9 cellular contexts compared by ENCODE assay signal in genomic region chr11:65435981-65436411, GRCh38. TPM values are rescaled to one million over a fixed set of nuclear protein-coding genes. Genes with fewer than 3 reads are reported as not detected.
DNase-seq lines count a peak whose midpoint lies in the region; ATAC-seq and TF ChIP-seq lines count a peak whose summit lies in the region.
"Had no signal": no experiment of that assay in that cellular context is flagged by ENCODE, and none has a peak within 500 bp of the region (broad histone marks: within the 10 kb centered on the region; RNA-seq: fewer than 3 reads in every experiment).

No MANE protein-coding gene starts in this region.

- no peaks in the 10 kb centered on the region for H3K9me3 Mint-ChIP-seq in activated CD4-positive, alpha-beta T cell treated with anti-CD3 and anti-CD28 coated beads for 36 hours (ENCODE audit: low read depth)
- H3K9me3 Mint-ChIP-seq in brain (peaks cover 0 to 3% (median 2%) of the 10 kb centered on the region in 5 experiments), GM23338 (no peaks in the 10 kb centered on the region)
- H3K9me3 Mint-ChIP-seq: naive thymus-derived CD8-positive, alpha-beta T cell had no signal

- no peak overlapping the region for H2AFZ ChIP-seq in GM23338

- H3K9me3 ChIP-seq in right lobe of liver (no peaks in the 10 kb centered on the region), thoracic aorta (no peaks in the 10 kb centered on the region)

- DNase-seq in activated CD4-positive, alpha-beta T cell treated with anti-CD3 and anti-CD28 coated beads for 36 hours, result no peak
- no peak for DNase-seq in activated CD4-positive, alpha-beta T cell treated with anti-CD3 and anti-CD28 coated beads for 48 hours
- DNase-seq in right lobe of liver (peak; percentile 47 to 81 (median 78)), thoracic aorta (ENCODE audit: low spot score) (no peak), GM23338 (ENCODE audit: low spot score) (no peak), GM20000 (ENCODE audit: low spot score) (no peak), Kasumi-1 (lab: John Stamatoyannopoulos, UW) (no peak)
- DNase-seq: naive thymus-derived CD8-positive, alpha-beta T cell had no signal

- peaks cover 87% of the 10 kb centered on the region for H3K4me1 Mint-ChIP-seq in activated CD4-positive, alpha-beta T cell treated with anti-CD3 and anti-CD28 coated beads for 36 hours
- H3K4me1 Mint-ChIP-seq in brain (peaks cover 41% of the 10 kb centered on the region), GM23338 (no peaks in the 10 kb centered on the region; the same call in 2 of the 3 replicates)

- TF ChIP-seq CTCF in brain (conservative IDR thresholded peaks at IDR 0.05) (no peak), right lobe of liver (IDR thresholded peaks at IDR 0.05) (no peak), thoracic aorta (IDR thresholded peaks at IDR 0.05) (no peak), GM23338 (conservative IDR thresholded peaks at IDR 0.05; ENCODE audit: low read depth in 2 of 2) (no peak), GM20000 (IDR thresholded peaks at IDR 0.05; ENCODE audit: extremely low read depth, missing control alignments) (no peak)

- H3K4me3 ChIP-seq in right lobe of liver, result peak overlapping the region in 1 of 3 donors; percentile 6
- peak overlapping the region; percentile 4 for H3K4me3 ChIP-seq in thoracic aorta
- H3K4me3 ChIP-seq in GM23338, result no peak overlapping the region

- POLR2A ChIA-PET in activated CD4-positive, alpha-beta T cell treated with anti-CD3 and anti-CD28 coated beads for 36 hours (lab: Charles Lee), result interaction anchor here (0.9 to 1.4 kb wide), 3 partner anchors 11 to 57 kb away, joined by 3 read pairs; no protein-coding TSS in a partner anchor

- 32% methylated on average over 8 of the region's 8 CpGs for WGBS in right lobe of liver (ENCODE audit: insufficient coverage, low coverage, low lambda C conversion rate, missing lambda C conversion rate)

- H3K4me1 ChIP-seq in right lobe of liver, result peaks cover 0 to 53% (median 5%) of the 10 kb centered on the region in 4 donors
- peaks cover 54 to 95% of the 10 kb centered on the region in 2 donors for H3K4me1 ChIP-seq in thoracic aorta (ENCODE audit: control insufficient read depth in 1 of 2, low read depth in 2 of 2)
- H3K4me1 ChIP-seq in GM23338 (ENCODE audit: insufficient read depth), result no peaks in the 10 kb centered on the region

- TF ChIP-seq POLR2A in right lobe of liver (IDR thresholded peaks at IDR 0.05), result peak; percentile 9

- no peaks in the 10 kb centered on the region for H3K27me3 ChIP-seq in right lobe of liver
- H3K27me3 ChIP-seq in thoracic aorta (replicated peaks; ENCODE audit: insufficient read depth), result no peaks in the 10 kb centered on the region
- H3K27me3 ChIP-seq in GM23338 (ENCODE audit: insufficient read depth), result no peaks in the 10 kb centered on the region

- H4K20me1 ChIP-seq in GM23338 (replicated peaks; ENCODE audit: insufficient read depth), result no peaks in the 10 kb centered on the region; the same call in 1 of the 2 replicates

- no peaks in the 10 kb centered on the region for H3K79me2 ChIP-seq in GM23338 (replicated peaks; ENCODE audit: insufficient read depth)

- no peaks in the 10 kb centered on the region for H3K9me2 ChIP-seq in GM23338 (ENCODE audit: insufficient read depth)

- peaks cover 77% of the 10 kb centered on the region for H3K36me3 Mint-ChIP-seq in activated CD4-positive, alpha-beta T cell treated with anti-CD3 and anti-CD28 coated beads for 36 hours (ENCODE audit: low read depth)
- H3K36me3 Mint-ChIP-seq in brain, result peaks cover 70% of the 10 kb centered on the region
- no peaks in the 10 kb centered on the region for H3K36me3 Mint-ChIP-seq in GM23338 (ENCODE audit: low read depth)

- H3K4me2 ChIP-seq in GM23338, result no peak overlapping the region

- H3K27ac ChIP-seq in right lobe of liver (peak overlapping the region; percentile 52 to 100 (median 70)), thoracic aorta (peak overlapping the region in 1 of 2 donors; percentile 10), GM23338 (ENCODE audit: low read depth) (no peak overlapping the region)

- intact Hi-C loops in activated CD4-positive, alpha-beta T cell treated with anti-CD3 and anti-CD28 coated beads for 36 hours (cut with DNase I, micrococcal nuclease), result no loop called here
- intact Hi-C loops in right lobe of liver (cut with DNase I), result no loop called here

- no peak overlapping the region for H3K4me3 Mint-ChIP-seq in activated CD4-positive, alpha-beta T cell treated with anti-CD3 and anti-CD28 coated beads for 36 hours
- H3K4me3 Mint-ChIP-seq in brain, result peak overlapping the region in 2 of 5 experiments; percentile 33 to 70
- H3K4me3 Mint-ChIP-seq in GM23338, result no peak overlapping the region

- no peaks in the 10 kb centered on the region for H3F3A ChIP-seq in GM23338 (replicated peaks; ENCODE audit: low read depth)

- CTCF ChIA-PET in activated CD4-positive, alpha-beta T cell treated with anti-CD3 and anti-CD28 coated beads for 36 hours (lab: Charles Lee), result interaction anchor here (1.3 kb wide), 1 partner anchor 19 kb away, joined by 4 read pairs; no protein-coding TSS in a partner anchor

- no peaks in the 10 kb centered on the region for H3K27me3 Mint-ChIP-seq in activated CD4-positive, alpha-beta T cell treated with anti-CD3 and anti-CD28 coated beads for 36 hours
- peaks cover 6% of the 10 kb centered on the region for H3K27me3 Mint-ChIP-seq in brain
- H3K27me3 Mint-ChIP-seq in GM23338 (ENCODE audit: insufficient read depth, low read depth, poor library complexity), result peaks cover 6% of the 10 kb centered on the region
- H3K27me3 Mint-ChIP-seq: naive thymus-derived CD8-positive, alpha-beta T cell had no signal

- peak overlapping the region; percentile 29 for H3K27ac Mint-ChIP-seq in activated CD4-positive, alpha-beta T cell treated with anti-CD3 and anti-CD28 coated beads for 36 hours
- H3K27ac Mint-ChIP-seq in brain, result peak overlapping the region in 3 of 5 experiments; percentile 47 to 81 (median 80)
- no peak overlapping the region for H3K27ac Mint-ChIP-seq in GM23338

- H3K36me3 ChIP-seq in right lobe of liver (peaks cover 0 to 43% (median 9%) of the 10 kb centered on the region in 4 donors), thoracic aorta (peaks cover 39% of the 10 kb centered on the region), GM23338 (ENCODE audit: insufficient read depth) (no peaks in the 10 kb centered on the region)

- ATAC-seq in activated CD4-positive, alpha-beta T cell treated with anti-CD3 and anti-CD28 coated beads for 36 hours, result no peak
- ATAC-seq in right lobe of liver (peak; percentile 20 to 56 (median 30)), thoracic aorta (ENCODE audit: insufficient number of reproducible peaks, low FRiP score, low read depth) (no peak), GM23338 (no peak)
- ATAC-seq: naive thymus-derived CD8-positive, alpha-beta T cell had no signal

RNA-seq across cellular contexts. Expression of gene NEAT1, which starts 13.4 kb away (rescaled TPM):
- 100 to 1,000 TPM; 435 to 569 TPM for total RNA-seq in activated CD4-positive, alpha-beta T cell treated with anti-CD3 and anti-CD28 coated beads for 36 hours
- polyA plus RNA-seq in brain (ENCODE audit: insufficient read depth, low read depth, low replicate concordance), result 3.8 TPM
- 1,000 to 10,000 TPM in 2 of 6 experiments, 100 to 1,000 TPM in 4; 202 to 1,225 (median 767) TPM for total RNA-seq in right lobe of liver
- 1,000 to 10,000 TPM in 1 of 2 donors, 100 to 1,000 TPM in 1; 848 to 1,659 TPM for total RNA-seq in thoracic aorta
- 6.3 and 7.2 TPM in 2 replicates for total RNA-seq in GM23338 (2014; rRNA removed; shearing (Covaris generic))
- 3.6 and 5.3 TPM in 2 replicates for polyA plus RNA-seq in GM23338 (2016; fragmentation: Nextera tagmentation; extraction: Ambion mirVana)

RNA-seq across cellular contexts. Expression of gene FRMD8, which starts 49.6 kb away (rescaled TPM):
- total RNA-seq in activated CD4-positive, alpha-beta T cell treated with anti-CD3 and anti-CD28 coated beads for 36 hours, result 10 to 100 TPM; 32.7 to 37.5 TPM
- polyA plus RNA-seq in brain (ENCODE audit: insufficient read depth, low read depth, low replicate concordance), result 20.3 TPM
- total RNA-seq in right lobe of liver, result 10 to 100 TPM in 4 of 6 experiments, 1 to 10 TPM in 2; 7.7 to 17.1 (median 14.3) TPM
- total RNA-seq in thoracic aorta, result 10 to 100 TPM; 45.2 to 45.9 TPM
- total RNA-seq in GM23338 (2014; rRNA removed; shearing (Covaris generic)), result 35.4 and 41.4 TPM in 2 replicates
- 6.2 and 7.0 TPM in 2 replicates for polyA plus RNA-seq in GM23338 (2016; fragmentation: Nextera tagmentation; extraction: Ambion mirVana)

RNA-seq across cellular contexts. Expression of gene SLC25A45, which starts 53.5 kb away (rescaled TPM):
- 10 to 100 TPM; 13.2 to 14.3 TPM for total RNA-seq in activated CD4-positive, alpha-beta T cell treated with anti-CD3 and anti-CD28 coated beads for 36 hours
- 4.0 TPM for polyA plus RNA-seq in brain (ENCODE audit: insufficient read depth, low read depth, low replicate concordance)
- total RNA-seq in right lobe of liver, result 10 to 100 TPM in 4 of 6 experiments, 1 to 10 TPM in 2; 7.5 to 17.5 (median 12.1) TPM
- 10 to 100 TPM; 19.0 to 26.7 TPM for total RNA-seq in thoracic aorta
- total RNA-seq in GM23338 (2014; rRNA removed; shearing (Covaris generic)), result 0.10 and 0.35 TPM in 2 replicates
- polyA plus RNA-seq in GM23338 (2016; fragmentation: Nextera tagmentation; extraction: Ambion mirVana), result 0.74 and 0.89 TPM in 2 replicates

Comparison
In these comparisons a context has a peak if more than half of its experiments do, and no peak if none do; other contexts are left out.
1. ATAC-seq: peak in right lobe of liver (4 of 4); none in activated CD4-positive, alpha-beta T cell treated with anti-CD3 and anti-CD28 coated beads for 36 hours (single experiment), thoracic aorta (single experiment) and GM23338 (single experiment).
2. DNase-seq: peak in right lobe of liver (3 of 3); none in activated CD4-positive, alpha-beta T cell treated with anti-CD3 and anti-CD28 coated beads for 36 hours (single experiment), activated CD4-positive, alpha-beta T cell treated with anti-CD3 and anti-CD28 coated beads for 48 hours (single experiment), thoracic aorta (single experiment), GM23338 (single experiment), GM20000 (single experiment) and Kasumi-1 (0 of 2).
3. RNA of gene NEAT1, which starts 13.4 kb away (total RNA-seq): 848 to 1,659 TPM in thoracic aorta, 202 to 1,225 TPM in right lobe of liver and 435 to 569 TPM in activated CD4-positive, alpha-beta T cell treated with anti-CD3 and anti-CD28 coated beads for 36 hours; 6.3 to 7.2 TPM in GM23338; every median in the first group is over 10 times any median in the second.